ENCODE assay signal across 1 cellular context in the genomic region with DNA sequence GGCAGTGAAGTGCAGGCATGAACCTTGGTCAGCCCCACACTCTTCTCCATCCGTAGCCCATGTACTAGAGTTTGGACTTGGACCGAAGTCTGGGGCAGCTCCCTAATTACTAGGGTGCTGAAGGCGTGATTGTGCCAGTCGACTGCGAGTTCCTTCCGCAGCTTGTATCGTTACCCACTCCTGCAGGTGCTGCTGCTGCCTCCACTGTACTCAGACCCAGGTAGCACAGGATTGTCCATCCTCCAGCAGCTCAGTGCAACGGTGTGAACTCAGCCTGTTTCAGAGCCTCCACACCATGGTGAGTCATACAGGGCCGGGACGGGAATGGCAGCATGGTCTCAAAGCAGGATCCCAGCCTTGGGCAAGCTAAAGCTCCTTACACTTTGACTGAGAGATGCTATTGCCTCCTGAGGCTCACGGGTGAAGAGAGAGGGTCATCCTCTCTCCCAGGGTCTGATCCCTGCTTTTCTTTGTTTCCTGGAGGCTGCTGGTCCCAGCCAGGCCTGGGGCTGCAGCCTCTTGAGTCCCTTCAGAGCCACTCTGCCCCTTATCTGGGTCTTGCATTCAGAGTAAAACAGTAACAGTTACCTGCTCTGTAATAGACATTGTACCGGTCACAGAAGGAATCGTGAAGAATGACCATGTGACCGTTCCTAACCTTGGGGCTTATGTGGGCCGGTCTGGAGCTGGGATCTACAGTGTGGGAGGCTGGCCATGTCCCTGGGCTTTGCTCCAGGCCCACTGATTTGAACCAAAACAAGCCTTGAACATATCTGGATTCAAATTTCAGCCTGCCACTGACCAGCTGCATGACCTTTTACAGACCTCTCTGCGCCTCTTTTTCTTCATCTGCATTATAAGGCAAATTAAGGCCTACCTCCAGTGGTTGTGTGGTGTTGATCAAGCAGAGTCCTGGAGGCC.
TF ChIP-seq lines count a peak whose summit lies in the region.

No MANE protein-coding gene starts in this region.

TF ChIP-seq in SK-N-SH, 30 proteins besides CTCF, POLR2A, EP300 and RAD21 (continued from another document):
- TF ChIP-seq ZBTB33 (IDR thresholded peaks at IDR 0.05; ENCODE audit: borderline replicate concordance, low read depth) (no peak), NRF1 (IDR thresholded peaks at IDR 0.05; ENCODE audit: low read depth, low read length) (no peak), POLR2AphosphoS5 (IDR thresholded peaks at IDR 0.05; ENCODE audit: low read depth, low read length) (no peak), FOSL2 (IDR thresholded peaks at IDR 0.05; ENCODE audit: borderline replicate concordance, low read depth) (peak; percentile 30; the same call in 1 of the 2 replicates)
